25 cellular contexts compared by ENCODE assay signal in genomic region chr15:45780352-45780751, GRCh38.
DNase-seq lines count a peak whose midpoint lies in the region; ATAC-seq and TF ChIP-seq lines count a peak whose summit lies in the region.
"Had no signal": no experiment of that assay in that cellular context is flagged by ENCODE, and none has a peak within 500 bp of the region (broad histone marks: within the 10 kb centered on the region; RNA-seq: fewer than 3 reads in every experiment).

No MANE protein-coding gene starts in this region.

- BruUV-seq in A673 (replicated peaks; lab: Mats Ljungman, UMichigan) = no TSS peak

- H4K91ac ChIP-seq in H9 (ENCODE audit: insufficient read length, low read depth, low read length) = no peak overlapping the region

- H3K36me3 ChIP-seq in A673 (ENCODE audit: insufficient read depth, low read length, poor library complexity, severe bottlenecking) = no peaks in the 10 kb centered on the region

- POLR2A ChIA-PET in A673 (lab: Charles Lee; ENCODE audit: low non-redundant PET) = no interaction called here
- POLR2A ChIA-PET in WTC11 (lab: Charles Lee) = no interaction called here

- H3K36me3 Mint-ChIP-seq in H9 (ENCODE audit: insufficient read depth in 1 of 3, low read depth in 3 of 3) (no peaks in the 10 kb centered on the region; a peak in 1 of 7 replicates), WTC11 (no peaks in the 10 kb centered on the region), nephron progenitor cell (ENCODE audit: low read depth) (no peaks in the 10 kb centered on the region)
- H3K36me3 Mint-ChIP-seq: CD4-positive, CD25-positive, alpha-beta regulatory T cell had no signal

- no peak overlapping the region for H2BK120ac ChIP-seq in H9 (ENCODE audit: low read depth, low read length, poor library complexity, severe bottlenecking)

- WGBS in H9 (ENCODE audit: extremely low coverage, insufficient read length, low lambda C conversion rate) = no CpG with 5 or more reads among the region's 2 CpGs

- DNase-seq in A673 (ENCODE audit: low spot score) = no peak
- no peak for DNase-seq in H9
- DNase-seq in WTC11 (ENCODE audit: low spot score) = peak; percentile 19
- DNase-seq in iPS-NIHi7 (ENCODE audit: extremely low spot score) = peak; percentile 28
- no peak for DNase-seq in nephron progenitor cell
- DNase-seq in NCI-H1417 treated with DMSO at 0.1 percent for 48 hours (lab: John Stamatoyannopoulos, UW) = no peak
- DNase-seq in NAMALWA (ENCODE audit: low spot score) = no peak
- DNase-seq: CD4-positive, CD25-positive, alpha-beta regulatory T cell; COR-L47; DMS 273 treated with DMSO at 0.1 percent for 48 hours; DMS79 treated with DMSO at 0.1 percent for 48 hours; HFFc6; MM.1S; NCI-H1092; NCI-H1436 treated with DMSO at 0.1 percent for 48 hours; NCI-H1930; NCI-H2227 treated with DMSO at 0.1 percent for 48 hours; NCI-H510A treated with DMSO at 0.1 percent for 48 hours; NCI-H748 treated with DMSO at 0.1 percent for 48 hours; NK-92 treated with Interleukin-12 subunit alpha and Interleukin-12 subunit beta, amount 100 ng/mL, for 24 hours had no signal

- H2BK5ac ChIP-seq in H9 (ENCODE audit: insufficient read length, low read length) = no peak overlapping the region

- no peaks in the 10 kb centered on the region for H3K79me2 ChIP-seq in H9 (ENCODE audit: insufficient read depth, low read length)

- H2BK12ac ChIP-seq in H9 (ENCODE audit: insufficient read length, low read depth, low read length) = no peak overlapping the region

- no peak overlapping the region for H3K4ac ChIP-seq in H9 (ENCODE audit: low read depth, low read length)

- H3T11ph ChIP-seq in H9 (ENCODE audit: low read length) = no peak overlapping the region

- H3K27me3 ChIP-seq in A673 (replicated peaks; ENCODE audit: insufficient read depth, low read depth, low read length, poor library complexity) (peaks cover 4% of the 10 kb centered on the region), H9 (ENCODE audit: insufficient read depth, low read length) (no peaks in the 10 kb centered on the region)

- no peak overlapping the region for H3K9ac ChIP-seq in H9 (ENCODE audit: extremely low read depth, insufficient read length, low read length)

- H3K23ac ChIP-seq in H9 (ENCODE audit: insufficient read length, low read depth, low read length) = no peak overlapping the region

- H4K8ac ChIP-seq in H9 (replicated peaks; ENCODE audit: insufficient read length, low read depth, low read length) = no peak overlapping the region

- peak; percentile 18; the same call in 1 of the 2 replicates for TF ChIP-seq CTCF in A673 (conservative IDR thresholded peaks at IDR 0.05; ENCODE audit: low read depth, low read length)
- peak; percentile 56 for TF ChIP-seq CTCF in H9 (conservative IDR thresholded peaks at IDR 0.05)
- no peak for TF ChIP-seq CTCF in WTC11 (IDR thresholded peaks at IDR 0.05)
- no peak for TF ChIP-seq CTCF in nephron progenitor cell (IDR thresholded peaks at IDR 0.05)

- no peak overlapping the region for H3K56ac ChIP-seq in H9 (ENCODE audit: insufficient read length, low read depth, low read length)

- H2BK15ac ChIP-seq in H9 (ENCODE audit: low read depth, low read length) = no peak overlapping the region

- no peak overlapping the region for H3K4me2 ChIP-seq in H9 (ENCODE audit: insufficient read depth, insufficient read length, low read length)

- H3K23me2 ChIP-seq in H9 (ENCODE audit: insufficient read length, low read depth, low read length, poor library complexity, severe bottlenecking) = no peaks in the 10 kb centered on the region

- H3K18ac ChIP-seq in H9 (ENCODE audit: insufficient read length, low read depth, low read length) = no peak overlapping the region

- no peaks in the 10 kb centered on the region for H3K27me3 Mint-ChIP-seq in H9 (ENCODE audit: low read depth)
- no peaks in the 10 kb centered on the region for H3K27me3 Mint-ChIP-seq in WTC11 (ENCODE audit: low read depth)
- peaks cover 6% of the 10 kb centered on the region for H3K27me3 Mint-ChIP-seq in nephron progenitor cell (ENCODE audit: low read depth, poor library complexity)

- H3K4me3 Mint-ChIP-seq in H9 (no peak overlapping the region), WTC11 (no peak overlapping the region), nephron progenitor cell (no peak overlapping the region)
- H3K4me3 Mint-ChIP-seq: B cell; CD4-positive, CD25-positive, alpha-beta regulatory T cell; HFFc6 had no signal

- ATAC-seq in WTC11 (peak; percentile 75), GM21360 (IDR thresholded peaks at IDR 0.05; ENCODE audit: unreplicated experiment) (no peak)
- ATAC-seq: GM12878, K562, Right ventricle myocardium inferior had no signal

- no peaks in the 10 kb centered on the region for H4K20me1 ChIP-seq in H9 (ENCODE audit: control insufficient read depth, insufficient read depth, insufficient read length)

- no peaks in the 10 kb centered on the region for H3K79me1 ChIP-seq in H9 (ENCODE audit: insufficient read depth, low read depth, low read length, poor library complexity, severe bottlenecking)

- no peak overlapping the region for H3K14ac ChIP-seq in H9 (ENCODE audit: insufficient read depth, low read length)

- no peaks in the 10 kb centered on the region for H3K9me3 ChIP-seq in A673 (ENCODE audit: low read depth, low read length, poor library complexity, severe bottlenecking)
- no peaks in the 10 kb centered on the region for H3K9me3 ChIP-seq in H9 (ENCODE audit: control insufficient read depth, low read depth, low read length)

- peaks cover 15 to 26% of the 10 kb centered on the region in 2 experiments for H3K4me1 Mint-ChIP-seq in H9
- H3K4me1 Mint-ChIP-seq in WTC11 = peaks cover 25% of the 10 kb centered on the region
- peaks cover 12% of the 10 kb centered on the region for H3K4me1 Mint-ChIP-seq in nephron progenitor cell
- H3K4me1 Mint-ChIP-seq: B cell; CD4-positive, CD25-positive, alpha-beta regulatory T cell had no signal

- CTCF ChIA-PET in A673 (lab: Charles Lee) = no interaction called here
- CTCF ChIA-PET in WTC11 (lab: Charles Lee) = interaction anchor here (0.8 to 4.0 kb wide), 6 partner anchors 9 to 77 kb away, joined by 3 to 23 read pairs (median 8); no protein-coding TSS in a partner anchor

- H3K27ac Mint-ChIP-seq in H9 = no peak overlapping the region
- no peak overlapping the region for H3K27ac Mint-ChIP-seq in WTC11
- no peak overlapping the region for H3K27ac Mint-ChIP-seq in nephron progenitor cell
- H3K27ac Mint-ChIP-seq: B cell; CD4-positive, CD25-positive, alpha-beta regulatory T cell; HFFc6 had no signal

- H3K4me3 ChIP-seq in A673 (ENCODE audit: low read depth, low read length, poor library complexity, severe bottlenecking) = no peak overlapping the region
- H3K4me3 ChIP-seq: GM12878, K562 had no signal

- H3K9me3 Mint-ChIP-seq in H9 (no peaks in the 10 kb centered on the region), WTC11 (no peaks in the 10 kb centered on the region), nephron progenitor cell (no peaks in the 10 kb centered on the region)
- H3K9me3 Mint-ChIP-seq: CD4-positive, CD25-positive, alpha-beta regulatory T cell; HFFc6 had no signal

- H3K4me1 ChIP-seq in A673 (ENCODE audit: insufficient read depth, low read length, poor library complexity, severe bottlenecking) (no peaks in the 10 kb centered on the region), H9 (ENCODE audit: insufficient read depth, low read length) (no peaks in the 10 kb centered on the region; the same call in 1 of the 2 replicates)

- H2AK5ac ChIP-seq in H9 (ENCODE audit: insufficient read length, low read length) = no peak overlapping the region

- H2BK20ac ChIP-seq in H9 (ENCODE audit: low read depth, low read length, poor library complexity, severe bottlenecking) = no peak overlapping the region

- H3K27ac ChIP-seq in A673 (ENCODE audit: low read depth, low read length, poor library complexity, severe bottlenecking) = no peak overlapping the region
- H3K27ac ChIP-seq in H9 (ENCODE audit: insufficient read length, low read depth, low read length) = no peak overlapping the region

- no peak overlapping the region for H2AFZ ChIP-seq in H9 (ENCODE audit: low read length)

- H4K5ac ChIP-seq in H9 (ENCODE audit: insufficient read length, low read depth, low read length) = no peak overlapping the region

- intact Hi-C loops in A673 (cut with micrococcal nuclease; ENCODE audit: unreplicated experiment) = no loop called here

TF ChIP-seq in WTC11, 78 proteins besides CTCF, POLR2A, EP300 and RAD21 (continues in another document):
- TF ChIP-seq NFE2L1 (CRISPR knock-in tag; IDR thresholded peaks at IDR 0.05) = no peak
- TF ChIP-seq ZNF396 (CRISPR knock-in tag; IDR thresholded peaks at IDR 0.05; ENCODE audit: borderline replicate concordance) = no peak
- TF ChIP-seq ZNF671 (CRISPR knock-in tag; IDR thresholded peaks at IDR 0.05) = no peak
- TF ChIP-seq ZBTB43 (CRISPR knock-in tag; IDR thresholded peaks at IDR 0.05) = no peak
- no peak for TF ChIP-seq ESRRA (CRISPR knock-in tag; IDR thresholded peaks at IDR 0.05; ENCODE audit: borderline replicate concordance)
- no peak for TF ChIP-seq KAT7 (CRISPR knock-in tag; IDR thresholded peaks at IDR 0.05; ENCODE audit: borderline replicate concordance)
- no peak for TF ChIP-seq SMAD4 (CRISPR knock-in tag; IDR thresholded peaks at IDR 0.05)
- TF ChIP-seq ELF4 (CRISPR knock-in tag; IDR thresholded peaks at IDR 0.05; ENCODE audit: low read depth) = no peak
- no peak for TF ChIP-seq HMGA2 (CRISPR knock-in tag; IDR thresholded peaks at IDR 0.05)
- no peak for TF ChIP-seq NFYB (CRISPR knock-in tag; conservative IDR thresholded peaks at IDR 0.05; ENCODE audit: low read depth)

Comparison
In these comparisons a context has a peak if more than half of its experiments do, and no peak if none do; other contexts are left out.
1. DNase-seq: peak in WTC11 (single experiment) and iPS-NIHi7 (single experiment); none in A673 (single experiment), H9 (single experiment), nephron progenitor cell (single experiment), NCI-H1417 treated with DMSO at 0.1 percent for 48 hours (single experiment) and NAMALWA (single experiment).
2. CTCF ChIP-seq: peak in A673 (single experiment) and H9 (single experiment); none in WTC11 (single experiment) and nephron progenitor cell (single experiment).